In genomic region chr2:6973895-6974545, GRCh38 we compare ENCODE assay signal across 24 cellular contexts. TPM values are rescaled to one million over a fixed set of nuclear protein-coding genes. Genes with fewer than 3 reads are reported as not detected.
A peak's percentile ranks its signal among the peaks of the same experiment; 100 is the strongest.
DNase-seq lines count a peak whose midpoint lies in the region; ATAC-seq lines count a peak whose summit lies in the region.
"Had no signal": no experiment of that assay in that cellular context is flagged by ENCODE, and none has a peak within 500 bp of the region (broad histone marks: within the 10 kb centered on the region; RNA-seq: fewer than 3 reads in every experiment).

No MANE protein-coding gene starts in this region.

- intact Hi-C loops in left colon (cut with DNase I, micrococcal nuclease), result no loop called here

- no peak for ATAC-seq in left colon
- no peak for ATAC-seq in HG03139 (IDR thresholded peaks at IDR 0.05; ENCODE audit: unreplicated experiment)
- ATAC-seq: gastrocnemius medialis; pancreas; stimulated activated naive CD8-positive, alpha-beta T cell treated with anti-CD3 and anti-CD28 coated beads, Interleukin-15, Interleukin-2, amounts not matched to agents 100 U/mL and 50 U/mL, for 24 hours had no signal

- DNase-seq in A172 (ENCODE audit: low spot score), result peak; percentile 72
- peak; percentile 36 for DNase-seq in LoVo (ENCODE audit: low spot score)
- peak; percentile 60 for DNase-seq in cerebellar cortex (ENCODE audit: low spot score)
- DNase-seq in kidney tubule cell (ENCODE audit: low spot score), result peak; percentile 57
- DNase-seq in activated effector memory CD4-positive, alpha-beta T cell treated with anti-CD3 and anti-CD28 coated beads, Interleukin-2, amount 50 U/mL, for 16 hours, result no peak
- DNase-seq in left colon, result no peak
- DNase-seq in activated CD4-positive, alpha-beta T cell treated with anti-CD3 and anti-CD28 coated beads, Interleukin-2, amount 50 U/mL, for 48 hours, result no peak
- DNase-seq: 8988T; activated CD4-positive, alpha-beta T cell treated with anti-CD3 and anti-CD28 coated beads for 4 hours; activated gamma-delta T cell treated with Interleukin-2 at 50 U/mL for 16 hours; activated T-cell treated with anti-CD3 and anti-CD28 coated beads, Interleukin-2, amount 50 U/mL, for 1 hour; erythroblast; gastrocnemius medialis; H9; KBM-7; MV-4-11; NCI-H146; NCI-H446 treated with DMSO at 0.1 percent for 48 hours; pancreas; sigmoid colon; stimulated activated CD4-positive, alpha-beta T cell treated with anti-CD3 and anti-CD28 coated beads, Interleukin-15, amount 100 ng/mL, for 24 hours; stimulated activated naive CD8-positive, alpha-beta T cell treated with anti-CD3 and anti-CD28 coated beads, Interleukin-15, Interleukin-2, amounts not matched to agents 100 U/mL and 50 U/mL, for 24 hours; thyroid gland had no signal

RNA-seq across cellular contexts. Expression of gene RNF144A, which starts 56.8 kb away (rescaled TPM):
- total RNA-seq in A172 (2014; rRNA removed; shearing (Covaris generic)), result 11.4 and 12.3 TPM in 2 replicates
- 10 to 100 TPM; 20.7 to 21.2 TPM for total RNA-seq in left colon

Comparison
In these comparisons a context has a peak if more than half of its experiments do, and no peak if none do; other contexts are left out.
1. DNase-seq: peak in A172 (single experiment), LoVo (single experiment), cerebellar cortex (single experiment) and kidney tubule cell (single experiment); none in activated effector memory CD4-positive, alpha-beta T cell treated with anti-CD3 and anti-CD28 coated beads, Interleukin-2, amount 50 U/mL, for 16 hours (single experiment), left colon (0 of 2) and activated CD4-positive, alpha-beta T cell treated with anti-CD3 and anti-CD28 coated beads, Interleukin-2, amount 50 U/mL, for 48 hours (0 of 2).